Comparison of ENCODE assay signal across 9 cellular contexts in genomic region chr2:46569061-46569560, GRCh38. TPM values are rescaled to one million over a fixed set of nuclear protein-coding genes. Genes with fewer than 3 reads are reported as not detected.
DNase-seq lines count a peak whose midpoint lies in the region; ATAC-seq, FAIRE-seq and TF ChIP-seq lines count a peak whose summit lies in the region.
"Had no signal": no experiment of that assay in that cellular context is flagged by ENCODE, and none has a peak within 500 bp of the region (broad histone marks: within the 10 kb centered on the region; RNA-seq: fewer than 3 reads in every experiment).

No MANE protein-coding gene starts in this region.

- no peak overlapping the region for H2AFZ ChIP-seq in neuronal stem cell (ENCODE audit: low read length)

- no peak overlapping the region for H3K14ac ChIP-seq in neuronal stem cell (ENCODE audit: low read length)

- no peak overlapping the region for H3K18ac ChIP-seq in neuronal stem cell (ENCODE audit: low read length)

- H3K4ac ChIP-seq in neuronal stem cell (ENCODE audit: low read length): no peak overlapping the region

- H3K4me1 ChIP-seq in adrenal gland (replicated peaks in 1 of 2) (peaks cover 0 to 28% of the 10 kb centered on the region in 2 donors), muscle layer of colon (ENCODE audit: insufficient read depth, low read length) (peaks cover 55% of the 10 kb centered on the region), neuronal stem cell (ENCODE audit: control insufficient read depth in 2 of 2, insufficient read depth in 1 of 2, low read depth in 1 of 2, low read length in 2 of 2) (no peaks in the 10 kb centered on the region)

- H3K27me3 Mint-ChIP-seq in activated CD4-positive, alpha-beta T cell treated with anti-CD3 and anti-CD28 coated beads, Interleukin-2, amount 10 ng/mL, durations not matched to agents 24 days and 14 days: no peaks in the 10 kb centered on the region

- no peak overlapping the region for H2AK5ac ChIP-seq in neuronal stem cell (ENCODE audit: low read depth, low read length)

- H3K36me3 ChIP-seq in adrenal gland (replicated peaks in 1 of 2): peaks cover 0 to 3% of the 10 kb centered on the region in 2 donors
- no peaks in the 10 kb centered on the region for H3K36me3 ChIP-seq in muscle layer of colon (ENCODE audit: insufficient read depth, low read length)
- peaks cover 0 to 3% of the 10 kb centered on the region in 2 donors for H3K36me3 ChIP-seq in neuronal stem cell (replicated peaks in 1 of 2; ENCODE audit: control insufficient read depth in 2 of 2, insufficient read depth in 2 of 2, low read length in 2 of 2)

- no peak for TF ChIP-seq CTCF in adrenal gland (IDR thresholded peaks at IDR 0.05)

- peak; percentile 25 for TF ChIP-seq POLR2A in GM19193 (IDR thresholded peaks at IDR 0.05; ENCODE audit: extremely low read depth, insufficient read depth, insufficient read length)
- TF ChIP-seq POLR2A in adrenal gland (IDR thresholded peaks at IDR 0.05): no peak

- H3K79me1 ChIP-seq in neuronal stem cell (ENCODE audit: low read depth, low read length): no peaks in the 10 kb centered on the region

- no peak overlapping the region for H3K23ac ChIP-seq in neuronal stem cell (ENCODE audit: low read depth, low read length, poor library complexity)

- H3K27ac ChIP-seq in adrenal gland (peak overlapping the region in 4 of 5 donors; percentile 10 to 82 (median 45)), muscle layer of colon (ENCODE audit: low read depth, low read length) (peak overlapping the region; percentile 70), neuronal stem cell (replicated peaks; ENCODE audit: low read length) (no peak overlapping the region)

- no peak overlapping the region for H2BK12ac ChIP-seq in neuronal stem cell (ENCODE audit: low read length)

- H3K4me1 Mint-ChIP-seq in activated CD4-positive, alpha-beta T cell treated with anti-CD3 and anti-CD28 coated beads, Interleukin-2, amount 10 ng/mL, durations not matched to agents 24 days and 14 days: no peaks in the 10 kb centered on the region

- no peak overlapping the region for H3K4me3 ChIP-seq in adrenal gland
- H3K4me3 ChIP-seq in muscle layer of colon (ENCODE audit: low read depth in 1 of 2, low read length in 2 of 2): no peak overlapping the region
- no peak overlapping the region for H3K4me3 ChIP-seq in neuronal stem cell (ENCODE audit: low read length in 2 of 2)

- H4K91ac ChIP-seq in neuronal stem cell (ENCODE audit: low read depth, low read length, poor library complexity): no peak overlapping the region

- H2BK15ac ChIP-seq in neuronal stem cell (ENCODE audit: low read length): no peak overlapping the region

- H3K36me3 Mint-ChIP-seq in activated CD4-positive, alpha-beta T cell treated with anti-CD3 and anti-CD28 coated beads, Interleukin-2, amount 10 ng/mL, durations not matched to agents 24 days and 14 days (ENCODE audit: low read depth): no peaks in the 10 kb centered on the region

- no peak overlapping the region for H3K27ac Mint-ChIP-seq in activated CD4-positive, alpha-beta T cell treated with anti-CD3 and anti-CD28 coated beads, Interleukin-2, amount 10 ng/mL, durations not matched to agents 24 days and 14 days

- H3K27me3 ChIP-seq in adrenal gland (no peaks in the 10 kb centered on the region), muscle layer of colon (ENCODE audit: control insufficient read depth in 1 of 2, insufficient read depth in 2 of 2, low read length in 2 of 2) (no peaks in the 10 kb centered on the region), neuronal stem cell (ENCODE audit: control insufficient read depth in 3 of 3, insufficient read depth in 3 of 3, low read depth in 1 of 3, low read length in 3 of 3) (no peaks in the 10 kb centered on the region)

- no peak for FAIRE-seq in RCC 7860 (lab: Jason Lieb, UNC)
- FAIRE-seq: islet of Langerhans had no signal

- peak; percentile 85 for ATAC-seq in HG03135 (IDR thresholded peaks at IDR 0.05; ENCODE audit: unreplicated experiment)

- DNase-seq in adrenal gland (peak in 1 of 7 donors; percentile 24), RCC 7860 (ENCODE audit: low spot score) (no peak), neuronal stem cell (ENCODE audit: low spot score) (no peak)
- DNase-seq in activated CD4-positive, alpha-beta T cell treated with anti-CD3 and anti-CD28 coated beads for 48 hours: no peak
- DNase-seq in activated CD4-positive, alpha-beta T cell treated with anti-CD3 and anti-CD28 coated beads, Interleukin-2, amount 10 ng/mL, durations not matched to agents 24 days and 14 days: no peak

- H2BK120ac ChIP-seq in neuronal stem cell (ENCODE audit: low read depth, low read length): no peak overlapping the region

- no peak overlapping the region for H3K4me3 Mint-ChIP-seq in activated CD4-positive, alpha-beta T cell treated with anti-CD3 and anti-CD28 coated beads, Interleukin-2, amount 10 ng/mL, durations not matched to agents 24 days and 14 days

- no peak overlapping the region for H4K8ac ChIP-seq in neuronal stem cell (ENCODE audit: low read depth, low read length)

- H3K9me3 ChIP-seq in adrenal gland (replicated peaks in 1 of 3): no peaks in the 10 kb centered on the region
- no peaks in the 10 kb centered on the region for H3K9me3 ChIP-seq in muscle layer of colon (ENCODE audit: low read length)
- H3K9me3 ChIP-seq in neuronal stem cell (replicated peaks in 1 of 2; ENCODE audit: control insufficient read depth in 2 of 2, insufficient read depth in 1 of 2, low read depth in 1 of 2, low read length in 2 of 2): no peaks in the 10 kb centered on the region

- no peaks in the 10 kb centered on the region for H3K9me3 Mint-ChIP-seq in activated CD4-positive, alpha-beta T cell treated with anti-CD3 and anti-CD28 coated beads, Interleukin-2, amount 10 ng/mL, durations not matched to agents 24 days and 14 days

- H2BK5ac ChIP-seq in neuronal stem cell (ENCODE audit: low read length): no peak overlapping the region

- H3K4me2 ChIP-seq in neuronal stem cell (ENCODE audit: insufficient read depth, low read length, poor library complexity, severe bottlenecking): no peak overlapping the region

- H3K9ac ChIP-seq in muscle layer of colon (ENCODE audit: low read length): peak overlapping the region; percentile 16
- no peak overlapping the region for H3K9ac ChIP-seq in neuronal stem cell (ENCODE audit: low read depth, low read length, poor library complexity)

- intact Hi-C loops in adrenal gland (cut with DNase I): no loop called here
- intact Hi-C loops in activated CD4-positive, alpha-beta T cell treated with anti-CD3 and anti-CD28 coated beads, Interleukin-2, amount 10 ng/mL, durations not matched to agents 24 days and 14 days (cut with micrococcal nuclease): no loop called here

- 50 to 54% (median 53%) methylated on average over 7 of the region's 7 CpGs for WGBS in adrenal gland, 4 donors
- WGBS in neuronal stem cell (ENCODE audit: extremely low coverage in 2 of 2, insufficient read length in 2 of 2, insufficient replicate concordance in 1 of 2), 2 donors: no CpG with 5 or more reads among the region's 7 CpGs

RNA-seq across cellular contexts. Expression of gene ATP6V1E2, which starts 26.7 kb away (rescaled TPM):
- 1 to 10 TPM; 1.4 to 9.8 (median 6.7) TPM for total RNA-seq in adrenal gland
- 10 to 100 TPM in 1 of 3 donors, 1 to 10 TPM in 2; 3.2 to 10.1 (median 5.3) TPM for polyA plus RNA-seq in adrenal gland
- 5.3 and 6.1 TPM in 2 replicates for total RNA-seq in activated CD4-positive, alpha-beta T cell treated with anti-CD3 and anti-CD28 coated beads, Interleukin-2, amount 10 ng/mL, durations not matched to agents 24 days and 14 days
- polyA plus RNA-seq in neuronal stem cell (2013, experiment 1 of 2): 4.6 TPM
- polyA plus RNA-seq in neuronal stem cell (2013, experiment 2 of 2): 4.1 TPM

RNA-seq across cellular contexts. Expression of gene RHOQ, which starts 26.8 kb away (rescaled TPM):
- total RNA-seq in adrenal gland: 10 to 100 TPM; 46.0 to 86.4 (median 64.6) TPM
- 10 to 100 TPM; 30.1 to 62.3 (median 40.9) TPM for polyA plus RNA-seq in adrenal gland
- 10.6 and 12.6 TPM in 2 replicates for total RNA-seq in activated CD4-positive, alpha-beta T cell treated with anti-CD3 and anti-CD28 coated beads, Interleukin-2, amount 10 ng/mL, durations not matched to agents 24 days and 14 days
- 38.2 TPM for polyA plus RNA-seq in neuronal stem cell (2013, experiment 1 of 2)
- 38.1 TPM for polyA plus RNA-seq in neuronal stem cell (2013, experiment 2 of 2)

RNA-seq across cellular contexts. Expression of gene PIGF, which starts 47.7 kb away (rescaled TPM):
- 10 to 100 TPM; 24.8 to 43.4 (median 30.6) TPM for total RNA-seq in adrenal gland
- 10 to 100 TPM in 2 of 3 donors, 1 to 10 TPM in 1; 8.9 to 40.3 (median 14.4) TPM for polyA plus RNA-seq in adrenal gland
- total RNA-seq in activated CD4-positive, alpha-beta T cell treated with anti-CD3 and anti-CD28 coated beads, Interleukin-2, amount 10 ng/mL, durations not matched to agents 24 days and 14 days: 26.7 and 27.1 TPM in 2 replicates
- polyA plus RNA-seq in neuronal stem cell (2013, experiment 1 of 2): 53.2 TPM
- 51.6 TPM for polyA plus RNA-seq in neuronal stem cell (2013, experiment 2 of 2)

RNA-seq across cellular contexts. Expression of gene CRIPT, which starts 47.9 kb away (rescaled TPM):
- total RNA-seq in adrenal gland: 10 to 100 TPM in 7 of 8 donors, 1 to 10 TPM in 1; 5.7 to 22.9 (median 15.4) TPM
- 10 to 100 TPM; 13.6 to 17.8 (median 15.0) TPM for polyA plus RNA-seq in adrenal gland
- total RNA-seq in activated CD4-positive, alpha-beta T cell treated with anti-CD3 and anti-CD28 coated beads, Interleukin-2, amount 10 ng/mL, durations not matched to agents 24 days and 14 days: 10.6 and 11.8 TPM in 2 replicates
- polyA plus RNA-seq in neuronal stem cell (2013, experiment 1 of 2): 17.3 TPM
- 18.1 TPM for polyA plus RNA-seq in neuronal stem cell (2013, experiment 2 of 2)
